Comparison of ENCODE assay signal across 1 cellular context in the genomic region with DNA sequence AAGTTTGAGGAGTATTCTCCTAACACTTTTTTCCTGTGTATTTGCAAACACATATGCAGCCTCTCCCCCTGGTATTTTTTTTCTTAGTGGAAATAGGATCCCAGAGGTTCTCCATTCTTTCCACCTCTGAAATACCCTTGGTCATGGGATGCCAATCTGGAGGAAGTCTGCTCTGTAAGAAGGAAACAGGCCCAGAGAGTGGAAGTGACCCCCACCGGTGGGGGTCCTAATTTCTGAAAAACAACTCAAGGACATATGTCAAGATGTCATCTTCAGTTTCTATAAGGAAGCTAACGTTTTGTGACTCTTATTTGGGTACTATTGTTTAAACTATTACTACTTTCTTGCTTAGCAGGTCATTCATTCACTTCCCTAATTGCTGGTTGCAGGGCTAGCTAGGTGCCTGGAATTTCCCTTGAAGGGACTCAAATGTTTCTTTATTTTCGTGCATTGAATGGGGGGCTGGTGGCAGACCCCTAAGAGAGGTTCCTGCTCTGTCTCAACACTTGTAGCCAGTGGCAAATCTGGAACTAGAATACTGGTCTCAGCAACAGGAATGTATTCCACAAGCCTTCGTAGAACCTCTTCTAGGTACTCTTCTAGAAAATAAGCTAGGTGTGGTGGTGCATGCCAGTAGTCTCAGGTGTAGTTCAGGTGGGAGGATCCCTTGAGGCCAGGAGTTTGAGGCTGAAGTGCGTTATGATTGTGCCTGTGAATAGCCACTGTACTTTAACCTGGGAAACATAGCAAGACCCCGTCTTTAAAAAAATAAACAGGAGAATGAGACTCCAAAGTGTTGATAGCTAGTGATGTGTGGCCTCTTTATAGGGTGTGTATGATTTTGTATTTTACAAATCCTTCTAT.
A peak's percentile ranks its signal among the peaks of the same experiment; 100 is the strongest.
TF ChIP-seq lines count a peak whose summit lies in the region.

No MANE protein-coding gene starts in this region.

TF ChIP-seq in GM12878, 131 proteins besides CTCF, POLR2A, EP300 and RAD21:
- no peak for TF ChIP-seq LARP7 (IDR thresholded peaks at IDR 0.05)
- TF ChIP-seq KLF5 (IDR thresholded peaks at IDR 0.05; ENCODE audit: partially characterized antibody) = no peak
- TF ChIP-seq PML (IDR thresholded peaks at IDR 0.05; ENCODE audit: low read length) = 0 out of 2 replicates have a peak, but pooled peaks have one; percentile 16
- peak; percentile 18; the same call in 1 of the 2 replicates for TF ChIP-seq NFIC (IDR thresholded peaks at IDR 0.05; ENCODE audit: low read depth, low read length)
- TF ChIP-seq SPI1 (IDR thresholded peaks at IDR 0.05; ENCODE audit: borderline replicate concordance, insufficient read depth, low read depth, low read length) = peak; percentile 74
- 0 out of 2 replicates have a peak, but pooled peaks have one; percentile 9 for TF ChIP-seq ATF7 (IDR thresholded peaks at IDR 0.05; ENCODE audit: low read depth)
- no peak for TF ChIP-seq JUND (IDR thresholded peaks at IDR 0.05; ENCODE audit: low read depth, low read length)
- TF ChIP-seq MYB (IDR thresholded peaks at IDR 0.05; ENCODE audit: borderline replicate concordance, low read depth, low read length) = no peak
- no peak for TF ChIP-seq IKZF2 (IDR thresholded peaks at IDR 0.05)
- TF ChIP-seq, protein P1, sequence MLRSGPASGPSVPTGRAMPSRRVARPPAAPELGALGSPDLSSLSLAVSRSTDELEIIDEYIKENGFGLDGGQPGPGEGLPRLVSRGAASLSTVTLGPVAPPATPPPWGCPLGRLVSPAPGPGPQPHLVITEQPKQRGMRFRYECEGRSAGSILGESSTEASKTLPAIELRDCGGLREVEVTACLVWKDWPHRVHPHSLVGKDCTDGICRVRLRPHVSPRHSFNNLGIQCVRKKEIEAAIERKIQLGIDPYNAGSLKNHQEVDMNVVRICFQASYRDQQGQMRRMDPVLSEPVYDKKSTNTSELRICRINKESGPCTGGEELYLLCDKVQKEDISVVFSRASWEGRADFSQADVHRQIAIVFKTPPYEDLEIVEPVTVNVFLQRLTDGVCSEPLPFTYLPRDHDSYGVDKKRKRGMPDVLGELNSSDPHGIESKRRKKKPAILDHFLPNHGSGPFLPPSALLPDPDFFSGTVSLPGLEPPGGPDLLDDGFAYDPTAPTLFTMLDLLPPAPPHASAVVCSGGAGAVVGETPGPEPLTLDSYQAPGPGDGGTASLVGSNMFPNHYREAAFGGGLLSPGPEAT (IDR thresholded peaks at IDR 0.05; ENCODE audit: low read depth) = no peak; the same call in 1 of the 2 replicates
- TF ChIP-seq MTA2 (IDR thresholded peaks at IDR 0.05; ENCODE audit: low read depth) = 0 out of 2 replicates have a peak, but pooled peaks have one; percentile 40
- TF ChIP-seq ETV6 (conservative IDR thresholded peaks at IDR 0.05 in 1 of 2, IDR thresholded peaks at IDR 0.05 in 1 of 2; ENCODE audit: borderline replicate concordance in 1 of 2, low read depth in 1 of 2) = peak in 1 of 2 experiments; percentile 81; a peak in 1 of 4 replicates
- TF ChIP-seq, protein P2, sequence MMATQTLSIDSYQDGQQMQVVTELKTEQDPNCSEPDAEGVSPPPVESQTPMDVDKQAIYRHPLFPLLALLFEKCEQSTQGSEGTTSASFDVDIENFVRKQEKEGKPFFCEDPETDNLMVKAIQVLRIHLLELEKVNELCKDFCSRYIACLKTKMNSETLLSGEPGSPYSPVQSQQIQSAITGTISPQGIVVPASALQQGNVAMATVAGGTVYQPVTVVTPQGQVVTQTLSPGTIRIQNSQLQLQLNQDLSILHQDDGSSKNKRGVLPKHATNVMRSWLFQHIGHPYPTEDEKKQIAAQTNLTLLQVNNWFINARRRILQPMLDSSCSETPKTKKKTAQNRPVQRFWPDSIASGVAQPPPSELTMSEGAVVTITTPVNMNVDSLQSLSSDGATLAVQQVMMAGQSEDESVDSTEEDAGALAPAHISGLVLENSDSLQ (IDR thresholded peaks at IDR 0.05) = 0 out of 2 replicates have a peak, but pooled peaks have one; percentile 24
- peak; percentile 87 for TF ChIP-seq ZNF24 (IDR thresholded peaks at IDR 0.05)
- no peak for TF ChIP-seq JUNB (IDR thresholded peaks at IDR 0.05)
- TF ChIP-seq TAF1 (IDR thresholded peaks at IDR 0.05; ENCODE audit: borderline replicate concordance, low read depth, low read length) = no peak
